20 cellular contexts compared by ENCODE assay signal in the genomic region with DNA sequence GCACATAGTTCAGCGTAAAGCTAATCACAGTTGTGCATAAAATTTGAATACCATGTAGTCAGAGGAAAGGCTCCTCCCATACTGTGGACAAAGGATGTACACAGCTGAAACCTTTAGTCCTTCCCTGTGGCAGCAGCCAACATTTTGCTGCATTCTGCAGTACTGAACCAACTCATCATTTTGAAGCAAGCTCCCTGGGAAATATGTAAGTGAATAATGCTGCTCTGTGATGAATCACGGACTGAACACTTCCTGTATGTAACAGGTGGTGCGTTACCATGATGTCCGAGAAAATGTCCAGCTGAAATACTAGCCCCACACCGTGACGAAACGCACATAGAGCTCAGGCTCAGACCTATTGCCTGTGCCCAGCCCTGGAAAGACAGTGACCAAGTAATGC.
DNase-seq lines count a peak whose midpoint lies in the region; ATAC-seq and TF ChIP-seq lines count a peak whose summit lies in the region.
"Had no signal": no experiment of that assay in that cellular context is flagged by ENCODE, and none has a peak within 500 bp of the region (broad histone marks: within the 10 kb centered on the region; RNA-seq: fewer than 3 reads in every experiment).

No MANE protein-coding gene starts in this region.

- H3K4me1 ChIP-seq in GM23248 (ENCODE audit: insufficient read depth) (no peaks in the 10 kb centered on the region), adipocyte (ENCODE audit: control insufficient read depth, insufficient read depth, low read length) (no peaks in the 10 kb centered on the region), sigmoid colon (peaks cover 0 to 27% (median 17%) of the 10 kb centered on the region in 4 donors), aorta (ENCODE audit: control insufficient read depth in 1 of 2, insufficient read depth in 2 of 2, low read length in 2 of 2) (no peaks in the 10 kb centered on the region)
- H3K4me1 ChIP-seq: Peyer's patch, right lobe of liver had no signal

- no peak overlapping the region for H3K4me3 ChIP-seq in GM23248
- no peak overlapping the region for H3K4me3 ChIP-seq in adipocyte (ENCODE audit: low read length)
- no peak overlapping the region for H3K4me3 ChIP-seq in fibroblast of pulmonary artery (replicated peaks; ENCODE audit: low read depth, low read length)
- no peak overlapping the region for H3K4me3 ChIP-seq in sigmoid colon
- H3K4me3 ChIP-seq in aorta (ENCODE audit: low read length in 2 of 2) = no peak overlapping the region
- H3K4me3 ChIP-seq: left ventricle myocardium inferior, MG63, ovary, Peyer's patch, right lobe of liver had no signal

- no peak overlapping the region for H3K27ac ChIP-seq in GM23248
- H3K27ac ChIP-seq in sigmoid colon = peak overlapping the region in 3 of 4 donors; percentile 11 to 45 (median 19)
- no peak overlapping the region for H3K27ac ChIP-seq in aorta (ENCODE audit: low read depth in 1 of 2, low read length in 2 of 2)
- H3K27ac ChIP-seq: left ventricle myocardium inferior, ovary, Peyer's patch, right lobe of liver had no signal

- no peak overlapping the region for H3K4me2 ChIP-seq in GM23248 (ENCODE audit: unreplicated experiment)

- H2AFZ ChIP-seq in GM23248 = no peak overlapping the region

- no peaks in the 10 kb centered on the region for H3K9me3 Mint-ChIP-seq in nephron progenitor cell
- H3K9me3 Mint-ChIP-seq: stimulated activated naive CD8-positive, alpha-beta T cell treated with anti-CD3 and anti-CD28 coated beads, Interleukin-15, Interleukin-2, amounts not matched to agents 100 ng/mL and 50 ng/mL, for 24 hours; type B pancreatic cell had no signal

- no peak for TF ChIP-seq CTCF in fibroblast of pulmonary artery (IDR thresholded peaks at IDR 0.05; ENCODE audit: low read length, missing control alignments)
- TF ChIP-seq CTCF in sigmoid colon (IDR thresholded peaks at IDR 0.05) = no peak
- no peak for TF ChIP-seq CTCF in nephron progenitor cell (IDR thresholded peaks at IDR 0.05)

- TF ChIP-seq POLR2A in sigmoid colon (IDR thresholded peaks at IDR 0.05) = no peak

- H3K9me2 ChIP-seq in GM23248 (ENCODE audit: insufficient read depth) = no peaks in the 10 kb centered on the region

- no peak overlapping the region for H3K4me3 Mint-ChIP-seq in nephron progenitor cell
- H3K4me3 Mint-ChIP-seq: stimulated activated naive CD8-positive, alpha-beta T cell treated with anti-CD3 and anti-CD28 coated beads, Interleukin-15, Interleukin-2, amounts not matched to agents 100 ng/mL and 50 ng/mL, for 24 hours; type B pancreatic cell had no signal

- H3K9ac ChIP-seq in GM23248 (no peak overlapping the region), adipocyte (ENCODE audit: low read length) (no peak overlapping the region)

- H3K4me1 Mint-ChIP-seq in nephron progenitor cell = no peaks in the 10 kb centered on the region

- H3K27me3 ChIP-seq in GM23248 (replicated peaks; ENCODE audit: insufficient read depth) (no peaks in the 10 kb centered on the region), adipocyte (replicated peaks; ENCODE audit: control insufficient read depth, insufficient read depth, low read length) (no peaks in the 10 kb centered on the region), sigmoid colon (no peaks in the 10 kb centered on the region), aorta (ENCODE audit: control insufficient read depth in 1 of 2, insufficient read depth in 2 of 2, low read length in 1 of 2) (no peaks in the 10 kb centered on the region)
- H3K27me3 ChIP-seq: MG63, ovary, Peyer's patch, right lobe of liver had no signal

- in situ Hi-C loops in GM23248 (cut with MboI) = no loop called here

- ATAC-seq in HG03097 (IDR thresholded peaks at IDR 0.05; ENCODE audit: low FRiP score, unreplicated experiment) (no peak), aorta (ENCODE audit: low FRiP score) (no peak)
- ATAC-seq: right lobe of liver had no signal

- DNase-seq in GM23248 = peak; percentile 19
- peak; percentile 28 for DNase-seq in adipocyte (ENCODE audit: low read depth)
- DNase-seq in fibroblast of pulmonary artery (ENCODE audit: low read depth) = peak; percentile 60
- no peak for DNase-seq in sigmoid colon
- no peak for DNase-seq in nephron progenitor cell
- DNase-seq in activated gamma-delta T cell (lab: John Stamatoyannopoulos, UW) = no peak
- DNase-seq in aorta = no peak
- DNase-seq: activated effector memory CD4-positive, alpha-beta T cell treated with anti-CD3 and anti-CD28 coated beads, Interleukin-2, amount 50 U/mL, for 16 hours; amniotic stem cell; left ventricle myocardium inferior; MG63; NCI-H146; NCI-H2227 treated with DMSO at 0.1 percent for 48 hours; ovary; Peyer's patch; right lobe of liver; stimulated activated CD4-positive, alpha-beta T cell treated with anti-CD3 and anti-CD28 coated beads, Interleukin-1b, Interleukin-23, amount 100 ng/mL, for 48 hours had no signal

- no peaks in the 10 kb centered on the region for H3K36me3 ChIP-seq in GM23248 (ENCODE audit: low read depth)
- H3K36me3 ChIP-seq in adipocyte (ENCODE audit: control insufficient read depth, insufficient read depth, low read length, severe bottlenecking) = no peaks in the 10 kb centered on the region
- H3K36me3 ChIP-seq in sigmoid colon = no peaks in the 10 kb centered on the region
- H3K36me3 ChIP-seq in aorta (ENCODE audit: control insufficient read depth in 1 of 2, insufficient read depth in 2 of 2, low read length in 1 of 2) = no peaks in the 10 kb centered on the region
- H3K36me3 ChIP-seq: left ventricle myocardium inferior, MG63, ovary, Peyer's patch, right lobe of liver had no signal

- 90 to 97% methylated on average over 7 of the region's 7 CpGs for WGBS in GM23248 (ENCODE audit: low coverage in 1 of 2, low lambda C conversion rate in 2 of 2, missing lambda C conversion rate in 2 of 2), 2 experiments
- WGBS in sigmoid colon, 2 donors = 91 to 93% methylated on average over 7 of the region's 7 CpGs
- WGBS in aorta, 2 donors = 95 to 96% methylated on average over 7 of the region's 7 CpGs

- peaks cover 4% of the 10 kb centered on the region for H3K27me3 Mint-ChIP-seq in nephron progenitor cell (ENCODE audit: low read depth, poor library complexity)
- H3K27me3 Mint-ChIP-seq: stimulated activated naive CD8-positive, alpha-beta T cell treated with anti-CD3 and anti-CD28 coated beads, Interleukin-15, Interleukin-2, amounts not matched to agents 100 ng/mL and 50 ng/mL, for 24 hours; type B pancreatic cell had no signal

- H4K20me1 ChIP-seq in GM23248 (ENCODE audit: insufficient read depth) = no peaks in the 10 kb centered on the region

- no peak overlapping the region for H3K27ac Mint-ChIP-seq in nephron progenitor cell
- H3K27ac Mint-ChIP-seq: stimulated activated naive CD8-positive, alpha-beta T cell treated with anti-CD3 and anti-CD28 coated beads, Interleukin-15, Interleukin-2, amounts not matched to agents 100 ng/mL and 50 ng/mL, for 24 hours; type B pancreatic cell had no signal

- H3K36me3 Mint-ChIP-seq in nephron progenitor cell (ENCODE audit: low read depth) = no peaks in the 10 kb centered on the region
- H3K36me3 Mint-ChIP-seq: type B pancreatic cell had no signal

- H3F3A ChIP-seq in GM23248 (ENCODE audit: insufficient read depth) = no peaks in the 10 kb centered on the region

- H3K79me2 ChIP-seq in GM23248 (ENCODE audit: insufficient read depth) = no peaks in the 10 kb centered on the region

- intact Hi-C loops in sigmoid colon (cut with DNase I) (no loop called here), aorta (cut with DNase I) (no loop called here)

- no peak for TF ChIP-seq EP300 in sigmoid colon (IDR thresholded peaks at IDR 0.05)

- H3K9me3 ChIP-seq in GM23248 (ENCODE audit: low read depth) (no peaks in the 10 kb centered on the region), adipocyte (ENCODE audit: control insufficient read depth, low read length) (no peaks in the 10 kb centered on the region), sigmoid colon (no peaks in the 10 kb centered on the region), aorta (ENCODE audit: control insufficient read depth, low read length) (no peaks in the 10 kb centered on the region)
- H3K9me3 ChIP-seq: left ventricle myocardium inferior, MG63, ovary, Peyer's patch, right lobe of liver had no signal

Comparison
In these comparisons a context has a peak if more than half of its experiments do, and no peak if none do; other contexts are left out.
1. DNase-seq: peak in GM23248 (single experiment), adipocyte (single experiment) and fibroblast of pulmonary artery (single experiment); none in sigmoid colon (single experiment), nephron progenitor cell (single experiment), activated gamma-delta T cell (single experiment) and aorta (0 of 2).
2. H3K27ac ChIP-seq: peak in sigmoid colon (3 of 4); none in GM23248 (single experiment) and aorta (0 of 2).